8 cellular contexts compared by ENCODE assay signal in the genomic region with DNA sequence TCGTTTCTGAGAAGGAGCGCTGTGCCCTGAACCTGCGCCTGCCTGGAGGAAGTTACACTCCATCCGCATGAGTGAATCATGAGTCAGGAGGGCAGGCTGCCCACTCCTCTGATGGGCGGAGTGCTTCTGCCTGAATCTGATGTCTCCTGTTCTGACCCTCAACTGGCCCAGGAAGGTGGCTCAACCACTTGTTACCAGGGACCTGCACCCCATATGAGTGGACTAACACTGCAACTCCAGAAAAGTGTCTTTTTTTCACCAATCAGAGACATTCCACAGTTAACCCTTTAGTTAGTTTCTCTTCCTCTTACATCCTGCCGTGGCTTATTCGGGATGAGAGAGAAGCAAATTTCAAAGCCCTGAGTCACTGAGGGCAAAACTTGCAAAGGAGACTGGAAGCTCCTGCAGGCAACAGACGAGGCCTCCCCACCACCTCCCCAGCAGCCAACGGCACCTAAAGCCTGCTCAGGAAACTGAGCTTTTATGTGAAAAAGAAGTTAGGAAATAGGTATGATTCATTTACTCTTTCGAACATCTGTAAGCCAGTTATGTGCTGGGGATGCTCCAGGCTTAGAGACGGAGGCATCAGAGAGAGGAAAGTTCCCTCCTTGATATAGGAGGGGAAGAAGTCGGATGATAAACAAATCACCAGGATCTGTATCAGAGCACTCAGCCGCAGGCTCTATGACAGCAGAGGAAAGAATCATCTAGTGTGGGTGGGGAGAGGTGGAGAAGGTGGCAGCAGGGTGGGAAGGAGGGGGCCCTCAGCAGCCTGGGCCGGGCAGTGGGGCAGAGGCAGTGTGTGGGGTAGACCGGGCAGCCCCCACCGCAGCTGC. TPM values are rescaled to one million over a fixed set of nuclear protein-coding genes. Genes with fewer than 3 reads are reported as not detected.
DNase-seq lines count a peak whose midpoint lies in the region; ATAC-seq and TF ChIP-seq lines count a peak whose summit lies in the region.

No MANE protein-coding gene starts in this region.

- WGBS in lower leg skin, 2 donors, result 11 to 12% methylated on average over 16 of the region's 16 CpGs

- H3K4me3 ChIP-seq in lower leg skin (ENCODE audit: low read depth, poor library complexity, severe bottlenecking), result no peak overlapping the region

- TF ChIP-seq POLR2A in GM19099 (IDR thresholded peaks at IDR 0.05; ENCODE audit: extremely low read depth, insufficient read length, low read depth) (peak; percentile 16), lower leg skin (IDR thresholded peaks at IDR 0.05) (no peak)

- no peak for TF ChIP-seq CTCF in lower leg skin (IDR thresholded peaks at IDR 0.05)

- peak; percentile 89 for DNase-seq in AG08395 (ENCODE audit: low spot score)
- peak; percentile 81 for DNase-seq in SKM-1 (lab: John Stamatoyannopoulos, UW; ENCODE audit: unreplicated experiment)
- DNase-seq in brain pericyte (ENCODE audit: low read depth, low spot score), result peak; percentile 47
- DNase-seq in lower leg skin (ENCODE audit: low spot score in 2 of 2), result peak; percentile 93 to 97
- DNase-seq in stimulated activated CD8-positive, alpha-beta memory T cell treated with anti-CD3 and anti-CD28 coated beads, Interleukin-7, amount 100 ng/mL, for 24 hours (ENCODE audit: low read depth), result peak; percentile 33
- DNase-seq in NCI-H1436 treated with DMSO at 0.1 percent for 48 hours (lab: John Stamatoyannopoulos, UW), result no peak

- peak; percentile 28 for ATAC-seq in HG03280 (IDR thresholded peaks at IDR 0.05; ENCODE audit: unreplicated experiment)

- intact Hi-C loops in lower leg skin (cut with DNase I; ENCODE audit: low total_unique reads), result no loop called here

RNA-seq across cellular contexts. Expression of a gene that starts 31.0 kb away (rescaled TPM):
- total RNA-seq in lower leg skin, result 10 to 100 TPM; 45.0 to 60.0 (median 51.9) TPM
